ENCODE assay signal across 1 cellular context in the genomic region with DNA sequence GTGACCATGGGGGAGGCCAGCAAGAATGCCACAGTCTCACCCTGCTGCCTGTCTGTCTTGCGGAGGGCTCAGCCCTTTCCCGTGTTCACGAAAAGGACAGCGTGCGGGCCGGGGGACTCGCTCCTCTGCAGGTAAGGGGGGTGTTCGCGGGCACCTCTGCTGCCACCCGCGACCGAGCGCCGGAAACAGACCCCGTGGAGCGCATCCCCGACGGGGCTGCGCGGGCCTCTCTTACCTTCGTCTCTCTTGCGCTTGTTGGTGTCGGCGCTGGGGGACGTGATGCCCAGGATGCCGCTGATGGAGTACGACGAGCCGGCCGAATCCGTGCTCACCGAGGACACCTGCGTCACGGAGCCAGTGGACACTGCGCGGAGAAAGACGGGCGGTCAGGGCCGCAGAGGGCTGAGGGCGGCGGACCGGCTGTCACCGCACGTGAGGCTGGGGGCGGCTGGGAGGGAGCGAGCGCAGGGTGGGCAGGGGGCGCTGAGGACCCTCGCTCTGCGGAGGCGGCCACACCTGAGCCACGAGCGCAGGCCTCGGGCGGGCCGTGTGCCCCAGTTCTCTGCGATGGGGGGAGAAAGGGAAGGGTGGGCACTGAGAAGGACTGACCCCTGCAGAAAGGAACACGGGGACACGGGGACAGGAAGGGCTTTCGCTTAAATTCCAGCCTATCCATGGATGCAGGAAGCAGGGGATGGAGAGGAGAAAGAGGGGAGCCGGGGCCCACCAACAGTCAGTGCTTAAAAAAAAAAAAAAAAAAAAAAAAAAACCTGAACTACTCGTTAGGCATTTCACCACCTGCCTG.
TF ChIP-seq lines count a peak whose summit lies in the region.

No MANE protein-coding gene starts in this region.

TF ChIP-seq in SK-N-SH treated with all-trans-retinoic acid at 6 μM for 48 hours, 23 proteins besides CTCF, POLR2A, EP300 and RAD21 (continued from another document):
- TF ChIP-seq, protein P1, sequence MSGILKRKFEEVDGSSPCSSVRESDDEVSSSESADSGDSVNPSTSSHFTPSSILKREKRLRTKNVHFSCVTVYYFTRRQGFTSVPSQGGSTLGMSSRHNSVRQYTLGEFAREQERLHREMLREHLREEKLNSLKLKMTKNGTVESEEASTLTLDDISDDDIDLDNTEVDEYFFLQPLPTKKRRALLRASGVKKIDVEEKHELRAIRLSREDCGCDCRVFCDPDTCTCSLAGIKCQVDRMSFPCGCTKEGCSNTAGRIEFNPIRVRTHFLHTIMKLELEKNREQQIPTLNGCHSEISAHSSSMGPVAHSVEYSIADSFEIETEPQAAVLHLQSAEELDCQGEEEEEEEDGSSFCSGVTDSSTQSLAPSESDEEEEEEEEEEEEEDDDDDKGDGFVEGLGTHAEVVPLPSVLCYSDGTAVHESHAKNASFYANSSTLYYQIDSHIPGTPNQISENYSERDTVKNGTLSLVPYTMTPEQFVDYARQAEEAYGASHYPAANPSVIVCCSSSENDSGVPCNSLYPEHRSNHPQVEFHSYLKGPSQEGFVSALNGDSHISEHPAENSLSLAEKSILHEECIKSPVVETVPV (CRISPR knock-in tag; IDR thresholded peaks at IDR 0.05): no peak
- TF ChIP-seq, protein P2, sequence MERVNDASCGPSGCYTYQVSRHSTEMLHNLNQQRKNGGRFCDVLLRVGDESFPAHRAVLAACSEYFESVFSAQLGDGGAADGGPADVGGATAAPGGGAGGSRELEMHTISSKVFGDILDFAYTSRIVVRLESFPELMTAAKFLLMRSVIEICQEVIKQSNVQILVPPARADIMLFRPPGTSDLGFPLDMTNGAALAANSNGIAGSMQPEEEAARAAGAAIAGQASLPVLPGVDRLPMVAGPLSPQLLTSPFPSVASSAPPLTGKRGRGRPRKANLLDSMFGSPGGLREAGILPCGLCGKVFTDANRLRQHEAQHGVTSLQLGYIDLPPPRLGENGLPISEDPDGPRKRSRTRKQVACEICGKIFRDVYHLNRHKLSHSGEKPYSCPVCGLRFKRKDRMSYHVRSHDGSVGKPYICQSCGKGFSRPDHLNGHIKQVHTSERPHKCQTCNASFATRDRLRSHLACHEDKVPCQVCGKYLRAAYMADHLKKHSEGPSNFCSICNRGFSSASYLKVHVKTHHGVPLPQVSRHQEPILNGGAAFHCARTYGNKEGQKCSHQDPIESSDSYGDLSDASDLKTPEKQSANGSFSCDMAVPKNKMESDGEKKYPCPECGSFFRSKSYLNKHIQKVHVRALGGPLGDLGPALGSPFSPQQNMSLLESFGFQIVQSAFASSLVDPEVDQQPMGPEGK (CRISPR knock-in tag; IDR thresholded peaks at IDR 0.05; ENCODE audit: borderline replicate concordance): no peak
- TF ChIP-seq CSDC2 (CRISPR knock-in tag; IDR thresholded peaks at IDR 0.05) (no peak), ZNF8 (CRISPR knock-in tag; IDR thresholded peaks at IDR 0.05) (no peak), TOX (CRISPR knock-in tag; IDR thresholded peaks at IDR 0.05; ENCODE audit: borderline replicate concordance) (no peak), GLIS3 (CRISPR knock-in tag; IDR thresholded peaks at IDR 0.05) (no peak)
